Comparison of ENCODE assay signal across 13 cellular contexts in genomic region chr1:58886611-58887010, GRCh38.
A peak's percentile ranks its signal among the peaks of the same experiment; 100 is the strongest.
DNase-seq lines count a peak whose midpoint lies in the region; ATAC-seq and TF ChIP-seq lines count a peak whose summit lies in the region.
"Had no signal": no experiment of that assay in that cellular context is flagged by ENCODE, and none has a peak within 500 bp of the region (broad histone marks: within the 10 kb centered on the region; RNA-seq: fewer than 3 reads in every experiment).

No MANE protein-coding gene starts in this region.

- H3K27ac Mint-ChIP-seq in Caco-2 (ENCODE audit: unreplicated experiment) (peak overlapping the region; percentile 78), CD14-positive monocyte (no peak overlapping the region)

- no peaks in the 10 kb centered on the region for H3K9me3 ChIP-seq in Caco-2
- no peaks in the 10 kb centered on the region for H3K9me3 ChIP-seq in right atrium auricular region
- H3K9me3 ChIP-seq in skeletal muscle tissue (ENCODE audit: control insufficient read depth in 3 of 3, low read length in 3 of 3), result no peaks in the 10 kb centered on the region
- no peaks in the 10 kb centered on the region for H3K9me3 ChIP-seq in left lung
- H3K9me3 ChIP-seq: BLaER1 had no signal

- H3K9me3 Mint-ChIP-seq in Caco-2 (ENCODE audit: unreplicated experiment) (peaks cover 6% of the 10 kb centered on the region), CD14-positive monocyte (no peaks in the 10 kb centered on the region)
- H3K9me3 Mint-ChIP-seq: activated naive CD8-positive, alpha-beta T cell treated with anti-CD3 and anti-CD28 coated beads for 36 hours had no signal

- no peaks in the 10 kb centered on the region for H3K36me3 Mint-ChIP-seq in Caco-2 (ENCODE audit: insufficient read depth, unreplicated experiment)
- H3K36me3 Mint-ChIP-seq in CD14-positive monocyte, result peaks cover 2 to 15% of the 10 kb centered on the region in 2 donors
- H3K36me3 Mint-ChIP-seq: activated naive CD8-positive, alpha-beta T cell treated with anti-CD3 and anti-CD28 coated beads for 36 hours had no signal

- CTCF ChIA-PET in Caco-2 (lab: Charles Lee), result no interaction called here

- no peak for DNase-seq in Caco-2
- DNase-seq in right atrium auricular region (ENCODE audit: low spot score), result no peak
- DNase-seq in left lung, result no peak
- no peak for DNase-seq in CD14-positive monocyte (ENCODE audit: low spot score)
- no peak for DNase-seq in OCI-M2 (lab: John Stamatoyannopoulos, UW; ENCODE audit: unreplicated experiment)
- no peak for DNase-seq in middle frontal gyrus (ENCODE audit: extremely low spot score, low spot score)
- DNase-seq: effector CD4-positive, alpha-beta T cell; retina; RPMI8226 had no signal

- H3K4me3 Mint-ChIP-seq in Caco-2 (ENCODE audit: unreplicated experiment) (no peak overlapping the region), CD14-positive monocyte (no peak overlapping the region)
- H3K4me3 Mint-ChIP-seq: activated naive CD8-positive, alpha-beta T cell treated with anti-CD3 and anti-CD28 coated beads for 36 hours had no signal

- no TSS peak for BruUV-seq in Caco-2 (replicated peaks; lab: Mats Ljungman, UMichigan)

- peak overlapping the region in 1 of 3 donors; percentile 62 for H3K9ac ChIP-seq in skeletal muscle tissue (ENCODE audit: low read depth in 1 of 3, low read length in 3 of 3)
- H3K9ac ChIP-seq: BLaER1 had no signal

- H3K4me3 ChIP-seq in Caco-2 (ENCODE audit: low read depth, low read length) (no peak overlapping the region), right atrium auricular region (no peak overlapping the region), skeletal muscle tissue (ENCODE audit: low read length in 3 of 3) (peak overlapping the region in 2 of 3 donors; percentile 7 to 26), left lung (no peak overlapping the region)
- H3K4me3 ChIP-seq: BLaER1 had no signal

- TF ChIP-seq CTCF in Caco-2 (IDR thresholded peaks at IDR 0.05; ENCODE audit: insufficient read depth in 1 of 2, low read depth in 1 of 2, low read length in 1 of 2, severe bottlenecking in 1 of 2, unreplicated experiment in 1 of 2) (no peak), right atrium auricular region (IDR thresholded peaks at IDR 0.05) (no peak), left lung (IDR thresholded peaks at IDR 0.05) (no peak), CD14-positive monocyte (IDR thresholded peaks at IDR 0.05) (no peak)

- no peaks in the 10 kb centered on the region for H3K27me3 ChIP-seq in Caco-2 (replicated peaks; ENCODE audit: control insufficient read depth, insufficient read depth, low read length)
- H3K27me3 ChIP-seq in right atrium auricular region, result no peaks in the 10 kb centered on the region
- no peaks in the 10 kb centered on the region for H3K27me3 ChIP-seq in skeletal muscle tissue (ENCODE audit: control insufficient read depth in 3 of 3, insufficient read depth in 3 of 3, low read length in 3 of 3)
- H3K27me3 ChIP-seq in left lung, result no peaks in the 10 kb centered on the region
- H3K27me3 ChIP-seq: BLaER1 had no signal

- ATAC-seq in left lung, result no peak

- H3K4me1 Mint-ChIP-seq in Caco-2 (ENCODE audit: low read depth, unreplicated experiment) (peaks cover 33% of the 10 kb centered on the region), CD14-positive monocyte (peaks cover 65% of the 10 kb centered on the region)

- H3K27me3 Mint-ChIP-seq in Caco-2 (ENCODE audit: insufficient read depth, unreplicated experiment) (no peaks in the 10 kb centered on the region), CD14-positive monocyte (ENCODE audit: low read depth in 3 of 3) (peaks cover 0 to 2% (median 0%) of the 10 kb centered on the region in 3 donors)
- H3K27me3 Mint-ChIP-seq: activated naive CD8-positive, alpha-beta T cell treated with anti-CD3 and anti-CD28 coated beads for 36 hours had no signal

- H3K36me3 ChIP-seq in Caco-2 (ENCODE audit: control insufficient read depth, insufficient read depth, low read length) (no peaks in the 10 kb centered on the region), right atrium auricular region (no peaks in the 10 kb centered on the region), skeletal muscle tissue (ENCODE audit: control insufficient read depth in 3 of 3, insufficient read depth in 3 of 3, low read length in 3 of 3) (no peaks in the 10 kb centered on the region), left lung (no peaks in the 10 kb centered on the region)
- H3K36me3 ChIP-seq: BLaER1 had no signal

- H3K4me1 ChIP-seq in Caco-2 (peaks cover 46% of the 10 kb centered on the region), right atrium auricular region (peaks cover 0 to 66% of the 10 kb centered on the region in 2 donors), skeletal muscle tissue (ENCODE audit: control insufficient read depth in 3 of 3, insufficient read depth in 3 of 3, low read length in 3 of 3) (peaks cover 46 to 70% (median 50%) of the 10 kb centered on the region in 3 donors), left lung (peaks cover 19 to 75% of the 10 kb centered on the region in 2 donors)

- peak overlapping the region; percentile 38 for H3K27ac ChIP-seq in angular gyrus (ENCODE audit: low read depth, low read length)
- peak overlapping the region; percentile 71 to 72 for H3K27ac ChIP-seq in right atrium auricular region
- peak overlapping the region; percentile 85 for H3K27ac ChIP-seq in skeletal muscle tissue (ENCODE audit: low read depth, low read length)
- H3K27ac ChIP-seq in left lung, result peak overlapping the region in 1 of 2 donors; percentile 96
- H3K27ac ChIP-seq: BLaER1 had no signal

- intact Hi-C loops in Caco-2 (cut with micrococcal nuclease; ENCODE audit: unreplicated experiment) (no loop called here), left lung (cut with DNase I) (no loop called here), CD14-positive monocyte (cut with micrococcal nuclease) (loop anchor here in 1 of 2 donors (10.0 kb wide), 2 partner anchors 128 to 788 kb away; no protein-coding TSS in a partner anchor)

- POLR2A ChIA-PET in Caco-2 (lab: Charles Lee), result no interaction called here

Comparison
In these comparisons a context has a peak if more than half of its experiments do, and no peak if none do; other contexts are left out.
1. H3K4me3 ChIP-seq: peak in skeletal muscle tissue (2 of 3); none in Caco-2 (single experiment), right atrium auricular region (0 of 2) and left lung (0 of 2).